In genomic region chr15:40845036-40845435, GRCh38 we compare ENCODE assay signal across 9 cellular contexts. TPM values are rescaled to one million over a fixed set of nuclear protein-coding genes. Genes with fewer than 3 reads are reported as not detected.
A peak's percentile ranks its signal among the peaks of the same experiment; 100 is the strongest.
DNase-seq lines count a peak whose midpoint lies in the region; ATAC-seq and TF ChIP-seq lines count a peak whose summit lies in the region.
"Had no signal": no experiment of that assay in that cellular context is flagged by ENCODE, and none has a peak within 500 bp of the region (broad histone marks: within the 10 kb centered on the region; RNA-seq: fewer than 3 reads in every experiment).

No MANE protein-coding gene starts in this region.

- H3K4me3 Mint-ChIP-seq in activated naive CD4-positive, alpha-beta T cell treated with anti-CD3 and anti-CD28 coated beads for 36 hours = peak overlapping the region; percentile 80
- peak overlapping the region; percentile 86 for H3K4me3 Mint-ChIP-seq in activated naive CD8-positive, alpha-beta T cell treated with anti-CD3 and anti-CD28 coated beads, Interleukin-2, amount 50 U/mL, for 24 hours

- TF ChIP-seq EP300 in tibial nerve (IDR thresholded peaks at IDR 0.05) = no peak

- WGBS in lung, 2 donors = 13 to 26% methylated on average over 12 of the region's 12 CpGs
- WGBS in tibial nerve, 2 donors = 61% methylated on average over 12 of the region's 12 CpGs

- ATAC-seq in activated naive CD8-positive, alpha-beta T cell treated with anti-CD3 and anti-CD28 coated beads, Interleukin-2, amount 50 U/mL, for 24 hours = no peak
- ATAC-seq in lung (ENCODE audit: insufficient read depth, low FRiP score) = no peak

- intact Hi-C loops in activated naive CD4-positive, alpha-beta T cell treated with anti-CD3 and anti-CD28 coated beads for 36 hours (cut with micrococcal nuclease) = no loop called here

- peaks cover 21% of the 10 kb centered on the region for H3K4me1 Mint-ChIP-seq in activated naive CD4-positive, alpha-beta T cell treated with anti-CD3 and anti-CD28 coated beads for 36 hours (ENCODE audit: low read depth)
- H3K4me1 Mint-ChIP-seq in activated naive CD8-positive, alpha-beta T cell treated with anti-CD3 and anti-CD28 coated beads, Interleukin-2, amount 50 U/mL, for 24 hours = peaks cover 30% of the 10 kb centered on the region

- H3K4me3 ChIP-seq in lung (peak overlapping the region; percentile 43), tibial nerve (peak overlapping the region in 3 of 4 donors; percentile 31 to 57 (median 55))

- CTCF ChIA-PET in activated naive CD4-positive, alpha-beta T cell treated with anti-CD3 and anti-CD28 coated beads for 36 hours (lab: Charles Lee) = interaction anchor here (0.7 to 8.2 kb wide), 7 partner anchors 13 to 97 kb away, joined by 3 to 76 read pairs (median 4); partner anchors contain the start of gene RHOV

- H3K4me1 ChIP-seq in lung (ENCODE audit: control insufficient read depth in 2 of 2, insufficient read depth in 2 of 2, low read length in 2 of 2) = peaks cover 0 to 5% of the 10 kb centered on the region in 2 donors
- peaks cover 0 to 20% (median 11%) of the 10 kb centered on the region in 4 donors for H3K4me1 ChIP-seq in tibial nerve

- TF ChIP-seq POLR2A in tibial nerve (IDR thresholded peaks at IDR 0.05) = no peak

- DNase-seq in activated naive CD4-positive, alpha-beta T cell treated with anti-CD3 and anti-CD28 coated beads for 36 hours = no peak
- no peak for DNase-seq in activated naive CD4-positive, alpha-beta T cell treated with Interleukin-2 at 50 U/mL for 16 hours
- DNase-seq in activated naive CD8-positive, alpha-beta T cell treated with anti-CD3 and anti-CD28 coated beads, Interleukin-2, amount 50 U/mL, for 24 hours = no peak
- DNase-seq in lung (ENCODE audit: low spot score) (no peak), tibial nerve (ENCODE audit: low spot score in 2 of 2) (no peak), HK-2 (ENCODE audit: unreplicated experiment) (no peak), COLO829 (ENCODE audit: low spot score) (no peak), RPMI8226 (no peak)

- no peak overlapping the region for H3K27ac Mint-ChIP-seq in activated naive CD4-positive, alpha-beta T cell treated with anti-CD3 and anti-CD28 coated beads for 36 hours
- peak overlapping the region; percentile 11 for H3K27ac Mint-ChIP-seq in activated naive CD8-positive, alpha-beta T cell treated with anti-CD3 and anti-CD28 coated beads, Interleukin-2, amount 50 U/mL, for 24 hours

- peaks cover 3% of the 10 kb centered on the region for H3K36me3 Mint-ChIP-seq in activated naive CD4-positive, alpha-beta T cell treated with anti-CD3 and anti-CD28 coated beads for 36 hours (ENCODE audit: low read depth)
- H3K36me3 Mint-ChIP-seq in activated naive CD8-positive, alpha-beta T cell treated with anti-CD3 and anti-CD28 coated beads, Interleukin-2, amount 50 U/mL, for 24 hours (ENCODE audit: low read depth) = peaks cover 3% of the 10 kb centered on the region

- no peaks in the 10 kb centered on the region for H3K9me3 Mint-ChIP-seq in activated naive CD4-positive, alpha-beta T cell treated with anti-CD3 and anti-CD28 coated beads for 36 hours
- no peaks in the 10 kb centered on the region for H3K9me3 Mint-ChIP-seq in activated naive CD8-positive, alpha-beta T cell treated with anti-CD3 and anti-CD28 coated beads, Interleukin-2, amount 50 U/mL, for 24 hours

- TF ChIP-seq CTCF in lung (IDR thresholded peaks at IDR 0.05; ENCODE audit: control extremely low read depth, extremely low read depth) = no peak
- no peak for TF ChIP-seq CTCF in tibial nerve (IDR thresholded peaks at IDR 0.05)

- peaks cover 12% of the 10 kb centered on the region for H3K27me3 Mint-ChIP-seq in activated naive CD4-positive, alpha-beta T cell treated with anti-CD3 and anti-CD28 coated beads for 36 hours (ENCODE audit: low read depth)
- peaks cover 25% of the 10 kb centered on the region for H3K27me3 Mint-ChIP-seq in activated naive CD8-positive, alpha-beta T cell treated with anti-CD3 and anti-CD28 coated beads, Interleukin-2, amount 50 U/mL, for 24 hours

- H3K27me3 ChIP-seq in lung (ENCODE audit: control insufficient read depth, insufficient read depth) (no peaks in the 10 kb centered on the region), tibial nerve (peaks cover 0 to 30% of the 10 kb centered on the region in 2 donors)

- H3K27ac ChIP-seq in lung (ENCODE audit: low read depth in 1 of 2, low read length in 1 of 2) = peak overlapping the region in 1 of 2 donors; percentile 89
- peak overlapping the region in 1 of 4 donors; percentile 78 for H3K27ac ChIP-seq in tibial nerve

- H3K9me3 ChIP-seq in lung (ENCODE audit: control insufficient read depth in 2 of 2, insufficient read depth in 1 of 2, low read length in 1 of 2) (no peaks in the 10 kb centered on the region), tibial nerve (no peaks in the 10 kb centered on the region)

- H3K36me3 ChIP-seq in lung (ENCODE audit: control insufficient read depth in 2 of 2, insufficient read depth in 2 of 2, low read length in 2 of 2) (no peaks in the 10 kb centered on the region), tibial nerve (no peaks in the 10 kb centered on the region)

RNA-seq across cellular contexts. Expression of gene SPINT1, which starts 1.2 kb away (rescaled TPM):
- total RNA-seq in activated naive CD4-positive, alpha-beta T cell treated with anti-CD3 and anti-CD28 coated beads for 36 hours = 1 to 10 TPM; 4.5 to 4.7 TPM
- total RNA-seq in lung = 100 to 1,000 TPM; 118 to 136 TPM
- polyA plus RNA-seq in lung = 10 to 100 TPM; 47.1 to 82.1 TPM
- total RNA-seq in tibial nerve = 10 to 100 TPM in 1 of 4 donors, 1 to 10 TPM in 3; 1.1 to 12.0 (median 4.2) TPM

RNA-seq across cellular contexts. Expression of gene PPP1R14D, which starts 16.5 kb away (rescaled TPM):
- not detected for total RNA-seq in activated naive CD4-positive, alpha-beta T cell treated with anti-CD3 and anti-CD28 coated beads for 36 hours
- total RNA-seq in lung = not detected
- polyA plus RNA-seq in lung = under 1 TPM in 1 of 2 donors, not detected in 1; 0.22 TPM
- not detected for total RNA-seq in tibial nerve
- total RNA-seq: temporal lobe had no signal

RNA-seq across cellular contexts. Expression of gene RHOV, which starts 29.0 kb away (rescaled TPM):
- under 1 TPM in 1 of 2 experiments, not detected in 1; 0.22 TPM for total RNA-seq in activated naive CD4-positive, alpha-beta T cell treated with anti-CD3 and anti-CD28 coated beads for 36 hours
- total RNA-seq in lung (1 to 10 TPM; 2.1 to 8.5 TPM), tibial nerve (under 1 TPM in 2 of 4 donors, not detected in 2; 0.39 to 0.60 TPM)
- polyA plus RNA-seq in lung = 1 to 10 TPM; 3.2 to 5.3 TPM

RNA-seq across cellular contexts. Expression of gene DNAJC17, which starts 37.8 kb away (rescaled TPM):
- total RNA-seq in activated naive CD4-positive, alpha-beta T cell treated with anti-CD3 and anti-CD28 coated beads for 36 hours = 10 to 100 TPM; 25.9 to 28.1 TPM
- total RNA-seq in lung (10 to 100 TPM; 36.5 to 39.8 TPM), tibial nerve (10 to 100 TPM; 23.9 to 61.5 (median 36.3) TPM)
- 10 to 100 TPM; 48.3 to 76.5 TPM for polyA plus RNA-seq in lung

RNA-seq across cellular contexts. Expression of gene ZFYVE19, which starts 38.1 kb away (rescaled TPM):
- 10 to 100 TPM; 15.4 to 17.0 TPM for total RNA-seq in activated naive CD4-positive, alpha-beta T cell treated with anti-CD3 and anti-CD28 coated beads for 36 hours
- total RNA-seq in lung (10 to 100 TPM; 23.0 to 25.0 TPM), tibial nerve (10 to 100 TPM; 19.0 to 48.5 (median 34.2) TPM)
- 10 to 100 TPM; 17.3 to 19.4 TPM for polyA plus RNA-seq in lung

Comparison
In these comparisons a context has a peak if more than half of its experiments do, and no peak if none do; other contexts are left out.
1. RNA of gene SPINT1, which starts 1.2 kb away (total RNA-seq): 118 to 136 TPM in lung; 1.1 to 12.0 TPM in tibial nerve and 4.5 to 4.7 TPM in activated naive CD4-positive, alpha-beta T cell treated with anti-CD3 and anti-CD28 coated beads for 36 hours; every median in the first group is over 4 times any median in the second.